In genomic region chrX:98379134-98379533, GRCh38 we compare ENCODE assay signal across 1 cellular context.
TF ChIP-seq lines count a peak whose summit lies in the region.

No MANE protein-coding gene starts in this region.

TF ChIP-seq in HepG2, 621 proteins besides CTCF, POLR2A, EP300 and RAD21:
- TF ChIP-seq STAG1 (CRISPR knock-in tag; IDR thresholded peaks at IDR 0.05) (peak; percentile 10; the same call in 1 of the 2 replicates), MIXL1 (CRISPR knock-in tag; IDR thresholded peaks at IDR 0.05) (0 out of 2 replicates have a peak, but pooled peaks have one; percentile 26), KDM2A (CRISPR knock-in tag; IDR thresholded peaks at IDR 0.05; ENCODE audit: borderline replicate concordance, low read depth) (no peak)
